Comparison of ENCODE assay signal across 10 cellular contexts in genomic region chr4:25843340-25844097, GRCh38. TPM values are rescaled to one million over a fixed set of nuclear protein-coding genes. Genes with fewer than 3 reads are reported as not detected.
DNase-seq lines count a peak whose midpoint lies in the region; ATAC-seq, FAIRE-seq and TF ChIP-seq lines count a peak whose summit lies in the region.
"Had no signal": no experiment of that assay in that cellular context is flagged by ENCODE, and none has a peak within 500 bp of the region (broad histone marks: within the 10 kb centered on the region; RNA-seq: fewer than 3 reads in every experiment).

No MANE protein-coding gene starts in this region.

- DNase-seq in colonic mucosa (peak; percentile 60), H54 (ENCODE audit: insufficient read length, low spot score) (no peak), Ammon's horn (ENCODE audit: low spot score) (no peak), RWPE1 (ENCODE audit: low spot score) (no peak), A673 (ENCODE audit: low spot score) (no peak)

- H3K27ac ChIP-seq in colonic mucosa = peak overlapping the region; percentile 43
- no peak overlapping the region for H3K27ac ChIP-seq in parathyroid adenoma
- H3K27ac ChIP-seq in RWPE1 = no peak overlapping the region
- H3K27ac ChIP-seq in A673 (ENCODE audit: low read depth, low read length, poor library complexity, severe bottlenecking) = no peak overlapping the region
- H3K27ac ChIP-seq: SJSA1 had no signal

- ATAC-seq in GM18861 (IDR thresholded peaks at IDR 0.05; ENCODE audit: unreplicated experiment) (peak; percentile 35), HG03342 (IDR thresholded peaks at IDR 0.05; ENCODE audit: unreplicated experiment) (peak; percentile 49)

- peak overlapping the region; percentile 17 for H2AFZ ChIP-seq in parathyroid adenoma

- TF ChIP-seq CTCF in colonic mucosa (IDR thresholded peaks at IDR 0.05) (no peak), parathyroid adenoma (IDR thresholded peaks at IDR 0.05) (no peak), RWPE1 (conservative IDR thresholded peaks at IDR 0.05; ENCODE audit: low read depth) (no peak), A673 (conservative IDR thresholded peaks at IDR 0.05; ENCODE audit: low read depth, low read length) (no peak)

- peaks cover 10% of the 10 kb centered on the region for H3K79me2 ChIP-seq in parathyroid adenoma

- H3K27me3 ChIP-seq in colonic mucosa (no peaks in the 10 kb centered on the region), parathyroid adenoma (ENCODE audit: control insufficient read depth, insufficient read depth, low read length) (no peaks in the 10 kb centered on the region), A673 (replicated peaks; ENCODE audit: insufficient read depth, low read depth, low read length, poor library complexity) (no peaks in the 10 kb centered on the region)
- H3K27me3 ChIP-seq: SJSA1 had no signal

- H3K4me3 ChIP-seq in colonic mucosa = peak overlapping the region; percentile 12
- no peak overlapping the region for H3K4me3 ChIP-seq in parathyroid adenoma (ENCODE audit: low read depth, low read length)
- no peak overlapping the region for H3K4me3 ChIP-seq in A673 (ENCODE audit: low read depth, low read length, poor library complexity, severe bottlenecking)
- H3K4me3 ChIP-seq: SJSA1 had no signal

- intact Hi-C loops in colonic mucosa (cut with DNase I) = no loop called here
- intact Hi-C loops in A673 (cut with micrococcal nuclease; ENCODE audit: unreplicated experiment) = no loop called here

- H3K9ac ChIP-seq in colonic mucosa (ENCODE audit: low read depth in 2 of 2, low read length in 2 of 2) (peak overlapping the region in 1 of 2 donors; percentile 52), parathyroid adenoma (no peak overlapping the region)

- peaks cover 6% of the 10 kb centered on the region for H3K36me3 ChIP-seq in colonic mucosa
- H3K36me3 ChIP-seq in parathyroid adenoma (ENCODE audit: control insufficient read depth, insufficient read depth, low read length) = no peaks in the 10 kb centered on the region
- H3K36me3 ChIP-seq in A673 (ENCODE audit: insufficient read depth, low read length, poor library complexity, severe bottlenecking) = peaks cover 14% of the 10 kb centered on the region
- H3K36me3 ChIP-seq: SJSA1 had no signal

- TF ChIP-seq POLR2A in H54 (IDR thresholded peaks at IDR 0.05; ENCODE audit: low read depth, low read length) = no peak

- BruUV-seq in A673 (replicated peaks; lab: Mats Ljungman, UMichigan) = no TSS peak

- no peak overlapping the region for H3K4me2 ChIP-seq in parathyroid adenoma (ENCODE audit: low read length)

- H3K4me1 ChIP-seq in colonic mucosa = peaks cover 4% of the 10 kb centered on the region
- no peaks in the 10 kb centered on the region for H3K4me1 ChIP-seq in parathyroid adenoma
- H3K4me1 ChIP-seq in A673 (ENCODE audit: insufficient read depth, low read length, poor library complexity, severe bottlenecking) = no peaks in the 10 kb centered on the region

- no peak for FAIRE-seq in H54 (lab: Jason Lieb, UNC)
- FAIRE-seq: colon had no signal

- H3K9me3 ChIP-seq in colonic mucosa = no peaks in the 10 kb centered on the region
- no peaks in the 10 kb centered on the region for H3K9me3 ChIP-seq in parathyroid adenoma (ENCODE audit: control insufficient read depth, low read length)
- no peaks in the 10 kb centered on the region for H3K9me3 ChIP-seq in A673 (ENCODE audit: low read depth, low read length, poor library complexity, severe bottlenecking)
- H3K9me3 ChIP-seq: SJSA1 had no signal

- POLR2A ChIA-PET in RWPE1 (lab: Yijun Ruan, JAX; ENCODE audit: low non-redundant PET) = no interaction called here
- POLR2A ChIA-PET in A673 (lab: Charles Lee; ENCODE audit: low non-redundant PET) = no interaction called here

- CTCF ChIA-PET in RWPE1 (lab: Yijun Ruan, JAX) (interaction anchor here (0.5 kb wide), 1 partner anchor 11 kb away, joined by 3 read pairs; no protein-coding TSS in a partner anchor), A673 (lab: Charles Lee) (no interaction called here)

RNA-seq across cellular contexts. Expression of gene SEL1L3, which starts 19.3 kb away (rescaled TPM):
- 10 to 100 TPM; 88.4 to 96.2 TPM for total RNA-seq in colonic mucosa
- 35.8 and 40.0 TPM in 2 replicates for total RNA-seq in A673 (2021)
